Comparison of ENCODE assay signal across 1 cellular context in genomic region chr2:171434671-171434980, GRCh38.
TF ChIP-seq lines count a peak whose summit lies in the region.

No MANE protein-coding gene starts in this region.

TF ChIP-seq in K562, 482 proteins besides CTCF, POLR2A, EP300 and RAD21 (continued from another document):
- TF ChIP-seq AFF4 (CRISPR knock-in tag; IDR thresholded peaks at IDR 0.05), result peak; percentile 12; the same call in 1 of the 2 replicates
- TF ChIP-seq TAF1 (IDR thresholded peaks at IDR 0.05; ENCODE audit: control insufficient read depth, extremely low read depth, insufficient read depth, low read length, severe bottlenecking), result peak; percentile 71
- no peak for TF ChIP-seq NR4A1 (CRISPR knock-in tag; IDR thresholded peaks at IDR 0.05)
- TF ChIP-seq NR4A1 (tag; IDR thresholded peaks at IDR 0.05), result 0 out of 2 replicates have a peak, but pooled peaks have one; percentile 12
- TF ChIP-seq THAP12 (CRISPR knock-in tag; IDR thresholded peaks at IDR 0.05), result peak; percentile 48; the same call in 1 of the 2 replicates
- TF ChIP-seq CBX5 (IDR thresholded peaks at IDR 0.05; ENCODE audit: borderline replicate concordance, low read depth), result no peak
- peak; percentile 43 for TF ChIP-seq GABPA (tag; conservative IDR thresholded peaks at IDR 0.05; ENCODE audit: low read depth)
- TF ChIP-seq NR1H2 (CRISPR knock-in tag; IDR thresholded peaks at IDR 0.05), result 0 out of 2 replicates have a peak, but pooled peaks have one; percentile 42
- no peak for TF ChIP-seq SMARCA5 (IDR thresholded peaks at IDR 0.05)
- TF ChIP-seq ZC3H4 (CRISPR knock-in tag; IDR thresholded peaks at IDR 0.05; ENCODE audit: borderline replicate concordance), result no peak
- no peak for TF ChIP-seq SAFB2 (IDR thresholded peaks at IDR 0.05; ENCODE audit: borderline replicate concordance, low read depth, low read length, severe bottlenecking)
- TF ChIP-seq MBD2 (IDR thresholded peaks at IDR 0.05; ENCODE audit: borderline replicate concordance, low read depth), result no peak
- peak; percentile 57; the same call in 1 of the 2 replicates for TF ChIP-seq GTF2A2 (tag; IDR thresholded peaks at IDR 0.05)
- peak; percentile 63 for TF ChIP-seq MTA3 (IDR thresholded peaks at IDR 0.05; ENCODE audit: borderline replicate concordance)
- TF ChIP-seq NR2C2 (CRISPR knock-in tag; IDR thresholded peaks at IDR 0.05), result no peak
- 0 out of 2 replicates have a peak, but pooled peaks have one; percentile 78 for TF ChIP-seq NR2C2 (tag; IDR thresholded peaks at IDR 0.05)
- peak; percentile 72; the same call in 1 of the 2 replicates for TF ChIP-seq HNRNPL (IDR thresholded peaks at IDR 0.05; ENCODE audit: low read depth, low read length)
- TF ChIP-seq ILF3 (IDR thresholded peaks at IDR 0.05; ENCODE audit: borderline replicate concordance), result 0 out of 2 replicates have a peak, but pooled peaks have one; percentile 26
- TF ChIP-seq SMARCC2 (IDR thresholded peaks at IDR 0.05; ENCODE audit: low read depth), result no peak; the same call in 1 of the 2 replicates
- 0 out of 2 replicates have a peak, but pooled peaks have one; percentile 45 for TF ChIP-seq MXI1 (IDR thresholded peaks at IDR 0.05; ENCODE audit: low read depth, low read length)
- TF ChIP-seq ZBTB7A (IDR thresholded peaks at IDR 0.05; ENCODE audit: borderline replicate concordance, control insufficient read depth, low read depth, low read length), result no peak
- peak; percentile 83; the same call in 1 of the 2 replicates for TF ChIP-seq GATAD2B (IDR thresholded peaks at IDR 0.05; ENCODE audit: borderline replicate concordance)
- TF ChIP-seq CEBPB (tag; IDR thresholded peaks at IDR 0.05), result no peak
- TF ChIP-seq BRD4 (IDR thresholded peaks at IDR 0.05), result peak; percentile 28; the same call in 1 of the 2 replicates
- no peak for TF ChIP-seq POLR2AphosphoS2 (IDR thresholded peaks at IDR 0.05; ENCODE audit: low read length)
- TF ChIP-seq HDAC1 (IDR thresholded peaks at IDR 0.05), result no peak
- TF ChIP-seq KDM5B (IDR thresholded peaks at IDR 0.05; ENCODE audit: insufficient replicate concordance, low read depth, low read length), result peak; percentile 10
- TF ChIP-seq RREB1 (CRISPR knock-in tag; IDR thresholded peaks at IDR 0.05), result 0 out of 2 replicates have a peak, but pooled peaks have one; percentile 64
- TF ChIP-seq E2F3 (CRISPR knock-in tag; IDR thresholded peaks at IDR 0.05), result no peak
- TF ChIP-seq LEF1 (IDR thresholded peaks at IDR 0.05), result no peak
- TF ChIP-seq KAT7 (CRISPR knock-in tag; IDR thresholded peaks at IDR 0.05; ENCODE audit: borderline replicate concordance), result peak; percentile 19; the same call in 1 of the 2 replicates
- TF ChIP-seq FOXJ2 (tag; IDR thresholded peaks at IDR 0.05), result 0 out of 2 replicates have a peak, but pooled peaks have one; percentile 36
- TF ChIP-seq SOX6 (IDR thresholded peaks at IDR 0.05), result no peak
- 0 out of 2 replicates have a peak, but pooled peaks have one; percentile 10 for TF ChIP-seq ZC3H11A (IDR thresholded peaks at IDR 0.05; ENCODE audit: low read depth, low read length)
- 0 out of 2 replicates have a peak, but pooled peaks have one; percentile 6 for TF ChIP-seq FOXP1 (CRISPR knock-in tag; IDR thresholded peaks at IDR 0.05)
- no peak for TF ChIP-seq MED1 (CRISPR knock-in tag; IDR thresholded peaks at IDR 0.05; ENCODE audit: borderline replicate concordance)
- TF ChIP-seq SMAD1 (IDR thresholded peaks at IDR 0.05; ENCODE audit: low read depth, low read length, partially characterized antibody), result peak; percentile 12
- TF ChIP-seq TBP (optimal IDR thresholded peaks at IDR 0.05; ENCODE audit: low read depth, low read length), result peak; percentile 91
